Comparison of ENCODE assay signal across 1 cellular context in the genomic region with DNA sequence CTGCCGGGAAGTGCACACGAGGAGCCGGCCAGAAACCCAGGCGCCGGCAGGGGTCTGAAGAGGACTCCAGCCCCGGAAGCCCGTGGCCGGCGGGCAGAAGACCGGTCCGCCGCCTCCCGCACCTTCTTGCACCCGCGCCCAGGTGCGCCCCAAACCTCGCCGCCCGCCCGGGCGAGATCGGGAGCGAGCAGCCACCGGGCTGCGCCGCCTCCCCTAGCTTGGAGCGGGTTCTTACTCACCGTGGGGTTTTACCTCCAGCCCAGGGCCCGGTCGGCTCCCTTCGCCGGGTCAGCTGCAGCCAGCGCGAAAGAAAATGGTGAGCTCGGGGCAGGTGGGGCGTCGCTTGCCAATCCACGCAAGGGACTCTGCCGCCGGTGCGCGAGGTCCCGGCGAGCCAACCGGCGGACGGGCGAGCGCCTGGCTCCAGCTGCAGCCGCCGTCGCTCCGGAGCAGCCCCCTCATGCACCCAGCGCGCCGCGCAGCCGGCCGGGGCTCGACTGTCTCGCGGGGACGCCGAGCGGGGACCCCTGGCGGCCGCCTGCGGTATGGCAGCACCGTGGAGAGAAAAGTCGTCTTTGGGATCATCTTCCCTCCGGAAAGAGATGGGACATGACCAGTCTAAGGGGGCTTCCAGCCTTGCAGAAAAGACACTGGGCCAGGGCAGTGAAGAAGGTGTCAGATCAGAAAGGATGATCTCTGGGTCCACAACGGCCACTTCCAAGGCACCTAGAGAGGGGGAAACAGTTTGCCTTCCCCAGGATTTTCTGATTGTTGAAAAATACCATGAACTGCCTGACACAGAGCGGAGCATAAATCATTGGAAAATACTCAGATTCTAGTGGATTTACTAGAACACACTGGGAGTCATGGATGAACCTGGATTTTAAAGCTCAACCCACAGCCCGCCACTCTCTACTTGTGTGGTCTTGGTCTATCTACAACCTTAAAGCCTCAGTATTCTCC.
TF ChIP-seq lines count a peak whose summit lies in the region.

TSS of gene MOB3B (minus strand) at position 499 of the 963 bp plus-strand sequence. CDS start 74,264 bp downstream, outside the sequence.

TF ChIP-seq in WTC11, 78 proteins besides CTCF, POLR2A, EP300 and RAD21 (continued from another document and continues in another):
- TF ChIP-seq, protein P1, sequence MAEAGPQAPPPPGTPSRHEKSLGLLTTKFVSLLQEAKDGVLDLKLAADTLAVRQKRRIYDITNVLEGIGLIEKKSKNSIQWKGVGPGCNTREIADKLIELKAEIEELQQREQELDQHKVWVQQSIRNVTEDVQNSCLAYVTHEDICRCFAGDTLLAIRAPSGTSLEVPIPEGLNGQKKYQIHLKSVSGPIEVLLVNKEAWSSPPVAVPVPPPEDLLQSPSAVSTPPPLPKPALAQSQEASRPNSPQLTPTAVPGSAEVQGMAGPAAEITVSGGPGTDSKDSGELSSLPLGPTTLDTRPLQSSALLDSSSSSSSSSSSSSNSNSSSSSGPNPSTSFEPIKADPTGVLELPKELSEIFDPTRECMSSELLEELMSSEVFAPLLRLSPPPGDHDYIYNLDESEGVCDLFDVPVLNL (CRISPR knock-in tag; IDR thresholded peaks at IDR 0.05; ENCODE audit: borderline replicate concordance, low read depth) = no peak
- TF ChIP-seq TEAD1 (CRISPR knock-in tag; IDR thresholded peaks at IDR 0.05) = peak; percentile 53; the same call in 1 of the 2 replicates
- no peak for TF ChIP-seq RORB (CRISPR knock-in tag; IDR thresholded peaks at IDR 0.05)
- TF ChIP-seq ZNF671 (CRISPR knock-in tag; IDR thresholded peaks at IDR 0.05) = no peak
- TF ChIP-seq CBFB (CRISPR knock-in tag; IDR thresholded peaks at IDR 0.05; ENCODE audit: low read depth) = 0 out of 2 replicates have a peak, but pooled peaks have one; percentile 55
- TF ChIP-seq ZSCAN18 (CRISPR knock-in tag; IDR thresholded peaks at IDR 0.05) = no peak
- TF ChIP-seq USF2 (CRISPR knock-in tag; IDR thresholded peaks at IDR 0.05) = 0 out of 2 replicates have a peak, but pooled peaks have one; percentile 25
- no peak for TF ChIP-seq GTF2I (CRISPR knock-in tag; conservative IDR thresholded peaks at IDR 0.05)
- no peak for TF ChIP-seq TP53 (CRISPR knock-in tag; IDR thresholded peaks at IDR 0.05)
- TF ChIP-seq TEAD4 (CRISPR knock-in tag; IDR thresholded peaks at IDR 0.05) = no peak
- TF ChIP-seq ZNF317 (CRISPR knock-in tag; IDR thresholded peaks at IDR 0.05; ENCODE audit: borderline replicate concordance, low read depth) = no peak; the same call in 1 of the 2 replicates
- no peak for TF ChIP-seq NFATC4 (CRISPR knock-in tag; IDR thresholded peaks at IDR 0.05)
- TF ChIP-seq TCF7 (CRISPR knock-in tag; IDR thresholded peaks at IDR 0.05; ENCODE audit: low read depth) = no peak; the same call in 1 of the 2 replicates
- TF ChIP-seq SP1 (CRISPR knock-in tag; conservative IDR thresholded peaks at IDR 0.05) = peak; percentile 53
- no peak; the same call in 1 of the 2 replicates for TF ChIP-seq STAT6 (CRISPR knock-in tag; conservative IDR thresholded peaks at IDR 0.05; ENCODE audit: low read depth)
- TF ChIP-seq E2F1 (CRISPR knock-in tag; IDR thresholded peaks at IDR 0.05) = no peak
- TF ChIP-seq MYBL2 (CRISPR knock-in tag; IDR thresholded peaks at IDR 0.05) = peak; percentile 72; the same call in 1 of the 2 replicates
- no peak for TF ChIP-seq ZNF423 (CRISPR knock-in tag; IDR thresholded peaks at IDR 0.05)
- 0 out of 2 replicates have a peak, but pooled peaks have one; percentile 28 for TF ChIP-seq RELA (CRISPR knock-in tag; IDR thresholded peaks at IDR 0.05; ENCODE audit: borderline replicate concordance)
- no peak for TF ChIP-seq ZNF232 (CRISPR knock-in tag; IDR thresholded peaks at IDR 0.05)
- no peak for TF ChIP-seq JAZF1 (CRISPR knock-in tag; IDR thresholded peaks at IDR 0.05)
- TF ChIP-seq ZBTB43 (CRISPR knock-in tag; IDR thresholded peaks at IDR 0.05) = 0 out of 2 replicates have a peak, but pooled peaks have one; percentile 23
- TF ChIP-seq FOXP1 (CRISPR knock-in tag; IDR thresholded peaks at IDR 0.05; ENCODE audit: borderline replicate concordance) = no peak; the same call in 1 of the 2 replicates
- TF ChIP-seq, protein P2, sequence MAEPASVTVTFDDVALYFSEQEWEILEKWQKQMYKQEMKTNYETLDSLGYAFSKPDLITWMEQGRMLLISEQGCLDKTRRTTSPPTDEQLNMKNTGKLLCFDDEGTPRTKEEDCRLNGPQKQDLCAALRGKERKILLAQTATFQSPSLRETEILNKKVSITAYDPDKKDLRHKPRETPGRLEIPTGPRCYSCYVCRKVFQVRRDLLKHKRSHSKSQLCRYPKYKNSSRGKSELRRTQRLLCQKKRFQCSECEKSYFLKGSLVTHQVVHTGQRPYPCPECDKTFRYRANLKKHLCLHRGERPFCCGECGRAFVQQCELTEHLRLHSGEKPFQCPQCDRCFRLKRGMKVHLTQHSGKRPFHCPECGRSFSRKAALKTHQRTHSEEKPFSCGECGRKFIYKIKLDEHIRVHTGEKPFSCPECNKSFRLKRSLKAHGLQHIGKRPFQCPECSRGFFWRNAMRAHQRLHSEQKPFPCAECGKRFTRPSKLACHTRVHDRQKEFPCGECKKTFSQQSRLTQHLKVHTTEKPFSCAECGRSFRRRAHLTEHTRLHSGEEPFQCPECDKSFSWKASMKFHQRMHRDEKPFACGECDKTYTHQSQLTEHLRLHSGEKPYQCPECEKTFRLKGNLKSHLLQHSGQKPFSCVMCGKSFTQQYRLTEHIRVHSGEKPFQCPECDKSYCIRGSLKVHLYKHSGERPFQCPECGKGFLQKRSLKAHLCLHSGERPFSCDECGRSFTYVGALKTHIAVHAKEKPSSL (CRISPR knock-in tag; conservative IDR thresholded peaks at IDR 0.05) = no peak
- TF ChIP-seq ZNF396 (CRISPR knock-in tag; IDR thresholded peaks at IDR 0.05; ENCODE audit: borderline replicate concordance) = no peak
- no peak for TF ChIP-seq IRF1 (CRISPR knock-in tag; IDR thresholded peaks at IDR 0.05)
- TF ChIP-seq ZNF512 (CRISPR knock-in tag; IDR thresholded peaks at IDR 0.05; ENCODE audit: borderline replicate concordance) = 0 out of 2 replicates have a peak, but pooled peaks have one; percentile 49
- no peak for TF ChIP-seq ZNF532 (CRISPR knock-in tag; IDR thresholded peaks at IDR 0.05; ENCODE audit: borderline replicate concordance)
- TF ChIP-seq ZNF263 (CRISPR knock-in tag; IDR thresholded peaks at IDR 0.05; ENCODE audit: low read depth) = no peak
- no peak for TF ChIP-seq ZNF416 (CRISPR knock-in tag; IDR thresholded peaks at IDR 0.05)
- no peak for TF ChIP-seq MLX (CRISPR knock-in tag; IDR thresholded peaks at IDR 0.05)
- TF ChIP-seq ZNF138 (CRISPR knock-in tag; conservative IDR thresholded peaks at IDR 0.05) = peak; percentile 68; the same call in 1 of the 2 replicates
- no peak for TF ChIP-seq PRRX2 (CRISPR knock-in tag; IDR thresholded peaks at IDR 0.05)
- TF ChIP-seq SMAD4 (CRISPR knock-in tag; IDR thresholded peaks at IDR 0.05) = no peak
